ENCODE assay signal across 34 cellular contexts in the genomic region with DNA sequence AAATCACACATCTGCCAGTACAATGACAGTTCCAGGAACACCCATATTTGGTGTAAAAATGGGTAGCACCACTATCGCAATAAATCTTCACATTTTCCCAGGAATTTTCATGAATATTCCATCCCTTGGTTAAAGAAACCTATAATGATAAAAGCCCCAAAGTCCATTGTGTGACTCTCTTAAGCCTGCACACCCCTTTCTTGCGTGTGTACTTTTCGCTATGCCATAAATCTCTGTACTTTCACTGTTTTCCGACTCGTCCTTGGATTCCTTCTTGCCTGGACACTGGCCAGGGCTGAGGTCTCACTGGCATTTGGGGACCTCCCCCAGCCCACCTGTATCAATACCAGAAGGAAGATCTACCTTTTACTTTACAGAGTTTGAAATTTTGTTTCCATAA.
"Had no signal": no experiment of that assay in that cellular context is flagged by ENCODE, and none has a peak within 500 bp of the region (broad histone marks: within the 10 kb centered on the region; RNA-seq: fewer than 3 reads in every experiment).

No MANE protein-coding gene starts in this region.

- DNase-seq: Karpas-422, Kasumi-1, MG63, MM.1S, MV-4-11, NCI-H1048, NCI-H1092, NCI-H1092 treated with DMSO at 0.1 percent for 48 hours, NCI-H1105, NCI-H1105 treated with DMSO at 0.1 percent for 48 hours, NCI-H1417, NCI-H1417 treated with DMSO at 0.1 percent for 48 hours, NCI-H1436, NCI-H1436 treated with DMSO at 0.1 percent for 48 hours, NCI-H146, NCI-H1694, NCI-H1694 treated with DMSO at 0.1 percent for 48 hours, NCI-H187, NCI-H187 treated with DMSO at 0.1 percent for 48 hours, NCI-H1930, NCI-H2029, NCI-H2029 treated with DMSO at 0.1 percent for 48 hours, NCI-H2081, NCI-H2081 treated with DMSO at 0.1 percent for 48 hours, NCI-H2107, NCI-H2171, NCI-H2171 treated with DMSO at 0.1 percent for 48 hours, NCI-H2227 treated with DMSO at 0.1 percent for 48 hours, NCI-H226, NCI-H345, NCI-H446, NCI-H446 treated with DMSO at 0.1 percent for 48 hours, NCI-H510A, NCI-H510A treated with DMSO at 0.1 percent for 48 hours had no signal

- H3K4me3 ChIP-seq: MG63 had no signal

- H3K36me3 ChIP-seq: MG63 had no signal
